ENCODE assay signal across 8 cellular contexts in genomic region chr19:39514840-39515550, GRCh38. TPM values are rescaled to one million over a fixed set of nuclear protein-coding genes. Genes with fewer than 3 reads are reported as not detected.
DNase-seq lines count a peak whose midpoint lies in the region; ATAC-seq and TF ChIP-seq lines count a peak whose summit lies in the region.

SELENOV (plus strand) TSS chr19:39515139; CDS start chr19:39515213, 74 bp downstream.

- peaks cover 9 to 10% of the 10 kb centered on the region in 2 donors for H3K4me1 Mint-ChIP-seq in effector memory CD8-positive, alpha-beta T cell (ENCODE audit: low read depth in 2 of 2)
- no peaks in the 10 kb centered on the region for H3K4me1 Mint-ChIP-seq in HFFc6 (ENCODE audit: low read depth)

- peak within 1 kb of the TSS; percentile 98 for H2AFZ ChIP-seq in parathyroid adenoma

- H3K36me3 Mint-ChIP-seq in effector memory CD8-positive, alpha-beta T cell (ENCODE audit: insufficient read depth), result peaks cover 4% of the 10 kb centered on the region
- 0 out of 2 replicates have a peak, but pooled peaks cover 4% of the 10 kb centered on the region for H3K36me3 Mint-ChIP-seq in HFFc6 (ENCODE audit: low read depth)

- peak; percentile 63 for ATAC-seq in effector memory CD8-positive, alpha-beta T cell (replicated peaks)
- ATAC-seq in HG03045 (IDR thresholded peaks at IDR 0.05; ENCODE audit: unreplicated experiment), result no peak

- H3K4me3 Mint-ChIP-seq in effector memory CD8-positive, alpha-beta T cell, result peak within 1 kb of the TSS; percentile 53 to 79
- H3K4me3 Mint-ChIP-seq in HFFc6, result no peak within 1 kb of the TSS

- peak within 1 kb of the TSS; percentile 78 for H3K9ac ChIP-seq in parathyroid adenoma

- H3K9me3 Mint-ChIP-seq in effector memory CD8-positive, alpha-beta T cell, result no peaks in the 10 kb centered on the region
- H3K9me3 Mint-ChIP-seq in HFFc6, result peaks cover 4% of the 10 kb centered on the region; the same call in 1 of the 2 replicates

- no peaks in the 10 kb centered on the region for H3K36me3 ChIP-seq in parathyroid adenoma (ENCODE audit: control insufficient read depth, insufficient read depth, low read length)

- TF ChIP-seq CTCF in parathyroid adenoma (IDR thresholded peaks at IDR 0.05) (peak; percentile 28), HFFc6 (IDR thresholded peaks at IDR 0.05) (no peak)

- peaks cover 42 to 73% of the 10 kb centered on the region in 2 donors for H3K27me3 Mint-ChIP-seq in effector memory CD8-positive, alpha-beta T cell
- H3K27me3 Mint-ChIP-seq in HFFc6 (ENCODE audit: insufficient read depth), result peaks cover 49% of the 10 kb centered on the region

- H3K27me3 ChIP-seq in parathyroid adenoma (ENCODE audit: control insufficient read depth, insufficient read depth, low read length), result no peaks in the 10 kb centered on the region

- no peaks in the 10 kb centered on the region for H3K9me3 ChIP-seq in parathyroid adenoma (ENCODE audit: control insufficient read depth, low read length)

- peak within 1 kb of the TSS; percentile 84 for H3K4me3 ChIP-seq in parathyroid adenoma (ENCODE audit: low read depth, low read length)

- no peak within 1 kb of the TSS for H3K27ac Mint-ChIP-seq in effector memory CD8-positive, alpha-beta T cell
- H3K27ac Mint-ChIP-seq in HFFc6, result no peak within 1 kb of the TSS

- DNase-seq in D341Med (ENCODE audit: low spot score) (peak; percentile 77), NCI-H774 (lab: John Stamatoyannopoulos, UW) (peak; percentile 9), HFFc6 (no peak), HuH-7.5 (ENCODE audit: low spot score) (no peak), RKO (ENCODE audit: low spot score) (no peak)
- DNase-seq in effector memory CD8-positive, alpha-beta T cell, result no peak

- H3K79me2 ChIP-seq in parathyroid adenoma, result no peaks in the 10 kb centered on the region

- H3K4me2 ChIP-seq in parathyroid adenoma (ENCODE audit: low read length), result peak within 1 kb of the TSS; percentile 91

- peak within 1 kb of the TSS; percentile 51 for H3K27ac ChIP-seq in parathyroid adenoma

- H3K4me1 ChIP-seq in parathyroid adenoma, result peaks cover 11% of the 10 kb centered on the region

RNA-seq across cellular contexts. Expression of gene SELENOV, which starts in this region (rescaled TPM):
- total RNA-seq in HFFc6 (2021; fragmentation: NEBNext Ultra II Directional; extraction: Animal tissue kit (Norgen Biotek cat#: 25700)), result not detected

Comparison
In these comparisons a context has a peak if more than half of its experiments do, and no peak if none do; other contexts are left out.
1. DNase-seq: peak in D341Med (single experiment) and NCI-H774 (single experiment); none in effector memory CD8-positive, alpha-beta T cell (0 of 3), HFFc6 (single experiment), HuH-7.5 (single experiment) and RKO (single experiment).